In genomic region chr17:79011451-79012147, GRCh38 we compare ENCODE assay signal across 14 cellular contexts. TPM values are rescaled to one million over a fixed set of nuclear protein-coding genes. Genes with fewer than 3 reads are reported as not detected.
A peak's percentile ranks its signal among the peaks of the same experiment; 100 is the strongest.
DNase-seq lines count a peak whose midpoint lies in the region; ATAC-seq and TF ChIP-seq lines count a peak whose summit lies in the region.
"Had no signal": no experiment of that assay in that cellular context is flagged by ENCODE, and none has a peak within 500 bp of the region (broad histone marks: within the 10 kb centered on the region; RNA-seq: fewer than 3 reads in every experiment).

No MANE protein-coding gene starts in this region.

- H3K4me3 Mint-ChIP-seq in central memory CD8-positive, alpha-beta T cell, result peak overlapping the region; percentile 86
- no peak overlapping the region for H3K4me3 Mint-ChIP-seq in activated CD4-positive, alpha-beta T cell treated with anti-CD3 and anti-CD28 coated beads for 36 hours
- H3K4me3 Mint-ChIP-seq: dendritic cell treated with granulocyte-macrophage colony-stimulating factor and Interleukin-4, amounts not matched to agents 40 ng/mL and 50 ng/mL, for 4 days had no signal

- no peak for TF ChIP-seq RAD21 in IMR-90 (IDR thresholded peaks at IDR 0.05; ENCODE audit: low read length)
- no peak for TF ChIP-seq RAD21 in liver (IDR thresholded peaks at IDR 0.05)

- no TSS peak for BruUV-seq in IMR-90 (replicated peaks; lab: Mats Ljungman, UMichigan)

- WGBS in IMR-90 (ENCODE audit: extremely low coverage in 2 of 2, insufficient read length in 1 of 2), 2 experiments, result 63% methylated on average over 1 of the region's 5 CpGs; no CpG with 5 or more reads in 1 of the 2 experiments
- 73% methylated on average over 5 of the region's 5 CpGs for WGBS in liver

- peaks cover 22% of the 10 kb centered on the region for H3K36me3 Mint-ChIP-seq in central memory CD8-positive, alpha-beta T cell (ENCODE audit: insufficient read depth)
- H3K36me3 Mint-ChIP-seq in activated CD4-positive, alpha-beta T cell treated with anti-CD3 and anti-CD28 coated beads for 36 hours (ENCODE audit: low read depth), result peaks cover 9% of the 10 kb centered on the region

- H2AK9ac ChIP-seq in IMR-90 (replicated peaks; ENCODE audit: low read depth, low read length, poor library complexity), result peak overlapping the region; percentile 83

- peak overlapping the region; percentile 77 for H2BK5ac ChIP-seq in IMR-90 (ENCODE audit: low read depth, low read length, poor library complexity, severe bottlenecking)

- peak overlapping the region; percentile 9; the same call in 1 of the 2 replicates for H3K18ac ChIP-seq in IMR-90 (ENCODE audit: low read depth, low read length)

- H4K5ac ChIP-seq in IMR-90 (ENCODE audit: low read depth, low read length), result peak overlapping the region; percentile 26; the same call in 1 of the 2 replicates

- POLR2A ChIA-PET in AG04450 (lab: Yijun Ruan, JAX) (no interaction called here), IMR-90 (lab: Charles Lee; ENCODE audit: unreplicated experiment) (no interaction called here)
- POLR2A ChIA-PET in activated CD4-positive, alpha-beta T cell treated with anti-CD3 and anti-CD28 coated beads for 36 hours (lab: Charles Lee), result no interaction called here

- CTCF ChIA-PET in AG04450 (lab: Charles Lee), result interaction anchor here (2.1 kb wide), 1 partner anchor 10 kb away, joined by 5 read pairs; no protein-coding TSS in a partner anchor
- CTCF ChIA-PET in IMR-90 (lab: Yijun Ruan, JAX), result no interaction called here
- CTCF ChIA-PET in activated CD4-positive, alpha-beta T cell treated with anti-CD3 and anti-CD28 coated beads for 36 hours (lab: Charles Lee), result no interaction called here

- H3K27ac ChIP-seq in AG04450 (ENCODE audit: low read depth, low read length) (peak overlapping the region; percentile 34), IMR-90 (ENCODE audit: insufficient read depth, low read length) (no peak overlapping the region), liver (ENCODE audit: low read depth in 1 of 2, low read length in 2 of 2) (peak overlapping the region in 1 of 2 donors; percentile 55)
- H3K27ac ChIP-seq: sigmoid colon had no signal

- DNase-seq in AG04450 (ENCODE audit: low read depth, low spot score), result no peak
- peak; percentile 85 for DNase-seq in IMR-90
- DNase-seq in central memory CD8-positive, alpha-beta T cell (ENCODE audit: low spot score in 2 of 2), result no peak
- DNase-seq in stimulated activated CD4-positive, alpha-beta T cell treated with anti-CD3 and anti-CD28 coated beads, Interleukin-4, amount 100 ng/mL, for 4 hours, result no peak
- DNase-seq in activated CD4-positive, CD25-positive, alpha-beta regulatory T cell treated with anti-CD3 and anti-CD28 coated beads, Interleukin-2, amount 50 U/mL, for 72 hours, result no peak
- no peak for DNase-seq in activated CD4-positive, alpha-beta T cell treated with anti-CD3 and anti-CD28 coated beads for 36 hours
- DNase-seq in HK-2 (ENCODE audit: unreplicated experiment), result no peak
- DNase-seq: activated CD4-positive, alpha-beta memory T cell treated with anti-CD3 and anti-CD28 coated beads for 36 hours; BE2C; NCI-H2029 treated with DMSO at 0.1 percent for 48 hours had no signal

- H3K23ac ChIP-seq in IMR-90 (ENCODE audit: low read depth, low read length), result peak overlapping the region; percentile 56; the same call in 1 of the 2 replicates

- TF ChIP-seq POLR2A in IMR-90 (IDR thresholded peaks at IDR 0.05; ENCODE audit: low read depth, low read length), result no peak

- H4K20me1 ChIP-seq in IMR-90 (ENCODE audit: insufficient read depth, low read length), result peaks cover 24% of the 10 kb centered on the region

- no peak for ATAC-seq in IMR-90 (ENCODE audit: low read depth)
- ATAC-seq in central memory CD8-positive, alpha-beta T cell (replicated peaks; ENCODE audit: extremely low read depth, poor library complexity, severe bottlenecking), result no peak
- no peak for ATAC-seq in activated CD4-positive, alpha-beta T cell treated with anti-CD3 and anti-CD28 coated beads for 36 hours

- no peak overlapping the region for H3K4me3 ChIP-seq in AG04450 (ENCODE audit: low read depth, low read length)
- H3K4me3 ChIP-seq in IMR-90 (ENCODE audit: insufficient read depth, low read depth, low read length), result no peak overlapping the region
- H3K4me3 ChIP-seq in liver (ENCODE audit: low read depth in 1 of 3, low read length in 3 of 3), result no peak overlapping the region
- H3K4me3 ChIP-seq: sigmoid colon had no signal

- H3K36me3 ChIP-seq in IMR-90 (ENCODE audit: control insufficient read depth, insufficient read depth, low read length) (peaks cover 9% of the 10 kb centered on the region), liver (ENCODE audit: control insufficient read depth in 4 of 4, insufficient read depth in 3 of 4, low read depth in 1 of 4, low read length in 3 of 4) (no peaks in the 10 kb centered on the region)
- H3K36me3 ChIP-seq: BE2C, sigmoid colon had no signal

- peaks cover 16% of the 10 kb centered on the region for H3K4me1 ChIP-seq in IMR-90 (ENCODE audit: control insufficient read depth, insufficient read depth, low read length)
- H3K4me1 ChIP-seq in liver (ENCODE audit: control insufficient read depth in 4 of 4, insufficient read depth in 4 of 4, low read length in 3 of 4), result peaks cover 0 to 22% (median 10%) of the 10 kb centered on the region in 4 donors

- H3K9me1 ChIP-seq in IMR-90 (ENCODE audit: insufficient read depth, low read length), result peaks cover 20% of the 10 kb centered on the region

- H2BK15ac ChIP-seq in IMR-90 (ENCODE audit: low read depth, low read length), result peak overlapping the region; percentile 5; the same call in 1 of the 3 replicates

- peaks cover 3% of the 10 kb centered on the region for H3K27me3 Mint-ChIP-seq in central memory CD8-positive, alpha-beta T cell
- peaks cover 2% of the 10 kb centered on the region for H3K27me3 Mint-ChIP-seq in activated CD4-positive, alpha-beta T cell treated with anti-CD3 and anti-CD28 coated beads for 36 hours

- in situ Hi-C loops in IMR-90 (cut with MboI; ENCODE audit: low sequenced_read_pairs), result loop anchor here (10.0 kb wide), 1 partner anchor 383 kb away; no protein-coding TSS in a partner anchor

- no peaks in the 10 kb centered on the region for H3K9me3 Mint-ChIP-seq in central memory CD8-positive, alpha-beta T cell
- peaks cover 2% of the 10 kb centered on the region for H3K9me3 Mint-ChIP-seq in activated CD4-positive, alpha-beta T cell treated with anti-CD3 and anti-CD28 coated beads for 36 hours (ENCODE audit: low read depth)

- peak overlapping the region; percentile 82; the same call in 1 of the 2 replicates for H3K14ac ChIP-seq in IMR-90 (replicated peaks; ENCODE audit: low read depth, low read length)

- peak overlapping the region; percentile 81 for H2AFZ ChIP-seq in IMR-90 (replicated peaks; ENCODE audit: low read length, poor library complexity)

- H3K4ac ChIP-seq in IMR-90 (ENCODE audit: low read depth, low read length), result peak overlapping the region; percentile 79

- H4K91ac ChIP-seq in IMR-90 (ENCODE audit: insufficient read depth, low read depth, low read length), result peak overlapping the region; percentile 21; the same call in 1 of the 2 replicates

- H3K4me1 Mint-ChIP-seq in central memory CD8-positive, alpha-beta T cell, result peaks cover 32% of the 10 kb centered on the region
- peaks cover 25% of the 10 kb centered on the region for H3K4me1 Mint-ChIP-seq in activated CD4-positive, alpha-beta T cell treated with anti-CD3 and anti-CD28 coated beads for 36 hours

- peak overlapping the region; percentile 77; the same call in 1 of the 2 replicates for H2BK20ac ChIP-seq in IMR-90 (ENCODE audit: low read depth, low read length)

- peak overlapping the region; percentile 41 for H3K27ac Mint-ChIP-seq in central memory CD8-positive, alpha-beta T cell (ENCODE audit: low read depth)
- H3K27ac Mint-ChIP-seq in activated CD4-positive, alpha-beta T cell treated with anti-CD3 and anti-CD28 coated beads for 36 hours, result no peak overlapping the region
- H3K27ac Mint-ChIP-seq: activated CD4-positive, alpha-beta memory T cell treated with anti-CD3 and anti-CD28 coated beads for 36 hours; dendritic cell treated with granulocyte-macrophage colony-stimulating factor and Interleukin-4, amounts not matched to agents 40 ng/mL and 50 ng/mL, for 4 days had no signal

- H3K79me1 ChIP-seq in IMR-90 (ENCODE audit: low read depth in 1 of 2, low read length in 2 of 2), result peaks cover 9 to 35% of the 10 kb centered on the region in 2 experiments; a peak in 3 of 4 replicates

- peak overlapping the region; percentile 15 to 92; a peak in 2 of 4 replicates for H4K8ac ChIP-seq in IMR-90 (ENCODE audit: low read depth in 2 of 2, low read length in 2 of 2)

- dilution Hi-C loops in IMR-90 (cut with HindIII; ENCODE audit: low sequenced_read_pairs, unreplicated experiment), result no loop called here

- intact Hi-C loops in IMR-90 (cut with micrococcal nuclease), result no loop called here
- intact Hi-C loops in activated CD4-positive, alpha-beta T cell treated with anti-CD3 and anti-CD28 coated beads for 36 hours (cut with DNase I, micrococcal nuclease), result no loop called here

- TF ChIP-seq CTCF in AG04450 (IDR thresholded peaks at IDR 0.05; ENCODE audit: low read depth, low read length), result no peak
- no peak for TF ChIP-seq CTCF in IMR-90 (conservative IDR thresholded peaks at IDR 0.05; ENCODE audit: low read depth, low read length)
- TF ChIP-seq CTCF in liver (IDR thresholded peaks at IDR 0.05; ENCODE audit: low read depth, low read length, missing input control), result no peak

- H3K56ac ChIP-seq in IMR-90 (ENCODE audit: extremely low read depth, insufficient read depth, low read length), result no peak overlapping the region

- H3K4me2 ChIP-seq in IMR-90 (ENCODE audit: low read depth, low read length), result no peak overlapping the region

- 0 out of 2 replicates have a peak overlapping the region, but pooled peaks have one; percentile 13 for H2AK5ac ChIP-seq in IMR-90 (ENCODE audit: low read depth, low read length)

- H2BK120ac ChIP-seq in IMR-90 (ENCODE audit: low read depth, low read length), result peak overlapping the region; percentile 86; the same call in 1 of the 2 replicates

- H3K9me3 ChIP-seq in AG04450 (ENCODE audit: control insufficient read depth, insufficient read depth, low read length) (peaks cover 5% of the 10 kb centered on the region), IMR-90 (ENCODE audit: control insufficient read depth, insufficient read depth, low read length) (no peaks in the 10 kb centered on the region), liver (ENCODE audit: control insufficient read depth in 4 of 4, low read length in 3 of 4) (no peaks in the 10 kb centered on the region)
- H3K9me3 ChIP-seq: sigmoid colon had no signal

- H3K27me3 ChIP-seq in AG04450 (ENCODE audit: control insufficient read depth, insufficient read depth, low read length) (no peaks in the 10 kb centered on the region), IMR-90 (ENCODE audit: control insufficient read depth, insufficient read depth, low read length) (no peaks in the 10 kb centered on the region), liver (ENCODE audit: control insufficient read depth in 4 of 4, insufficient read depth in 4 of 4, low read length in 3 of 4) (no peaks in the 10 kb centered on the region)
- H3K27me3 ChIP-seq: BE2C had no signal

- H3K9ac ChIP-seq in IMR-90 (ENCODE audit: low read depth, low read length) (no peak overlapping the region), liver (ENCODE audit: low read depth in 1 of 2, low read length in 2 of 2) (no peak overlapping the region)

RNA-seq across cellular contexts. Expression of gene CANT1, which starts 2.0 kb away (rescaled TPM):
- polyA plus RNA-seq in AG04450 (2011; rRNA removed), result 61.6 and 65.5 TPM in 2 replicates
- 50.0 and 51.1 TPM in 2 replicates for polyA minus RNA-seq in AG04450 (2011; rRNA and poly(A)+ RNA removed)
- 50.0 and 51.8 TPM in 2 replicates for total RNA-seq in IMR-90 (2012; rRNA removed)
- 73.4 and 90.7 TPM in 2 replicates for polyA plus RNA-seq in IMR-90 (2012; rRNA removed)
- polyA plus RNA-seq in IMR-90 (2012; cell fraction: cytosol; rRNA removed), result 61.1 and 63.0 TPM in 2 replicates
- 33.7 and 43.7 TPM in 2 replicates for polyA plus RNA-seq in IMR-90 (2012; cell fraction: nucleus; rRNA removed; ENCODE audit: low replicate concordance)
- 10 to 100 TPM; 14.0 to 18.9 TPM for total RNA-seq in liver
- 10 to 100 TPM in 1 of 2 donors, 1 to 10 TPM in 1; 6.2 to 20.0 TPM for polyA plus RNA-seq in liver
- total RNA-seq in activated CD4-positive, alpha-beta T cell treated with anti-CD3 and anti-CD28 coated beads for 36 hours, result 10 to 100 TPM; 44.0 to 52.9 TPM

RNA-seq across cellular contexts. Expression of gene C1QTNF1, which starts 12.4 kb away (rescaled TPM):
- polyA plus RNA-seq in AG04450 (2011; rRNA removed), result 15.4 and 23.4 TPM in 2 replicates
- polyA minus RNA-seq in AG04450 (2011; rRNA and poly(A)+ RNA removed), result 11.5 and 22.3 TPM in 2 replicates
- total RNA-seq in IMR-90 (2012; rRNA removed), result 1.7 and 3.4 TPM in 2 replicates
- polyA plus RNA-seq in IMR-90 (2012; rRNA removed), result 8.4 and 9.0 TPM in 2 replicates
- polyA plus RNA-seq in IMR-90 (2012; cell fraction: cytosol; rRNA removed), result 5.2 and 16.8 TPM in 2 replicates
- 7.4 and 9.5 TPM in 2 replicates for polyA plus RNA-seq in IMR-90 (2012; cell fraction: nucleus; rRNA removed; ENCODE audit: low replicate concordance)
- total RNA-seq in liver, result 10 to 100 TPM in 1 of 2 donors, under 1 TPM in 1; 0.56 to 54.6 TPM
- polyA plus RNA-seq in liver, result 10 to 100 TPM in 1 of 2 donors, 1 to 10 TPM in 1; 8.3 to 23.9 TPM
- total RNA-seq in activated CD4-positive, alpha-beta T cell treated with anti-CD3 and anti-CD28 coated beads for 36 hours, result under 1 TPM in 1 of 2 experiments, not detected in 1; 0.14 TPM
- total RNA-seq: T-helper 1 cell treated with Interleukin-12 subunit alpha and Interleukin-12 subunit beta and Interleukin-4 antibody, amounts not matched to agents 30 ng/mL and 1 ng/mL, for 36 hours had no signal

RNA-seq across cellular contexts. Expression of gene LGALS3BP, which starts 31.9 kb away (rescaled TPM):
- polyA plus RNA-seq in AG04450 (2011; rRNA removed) (126 and 171 TPM in 2 replicates), IMR-90 (2012; rRNA removed) (249 and 273 TPM in 2 replicates), liver (100 to 1,000 TPM in 1 of 2 donors, 10 to 100 TPM in 1; 89.1 to 224 TPM)
- polyA minus RNA-seq in AG04450 (2011; rRNA and poly(A)+ RNA removed), result 53.5 and 76.3 TPM in 2 replicates
- total RNA-seq in IMR-90 (2012; rRNA removed) (33.7 and 34.7 TPM in 2 replicates), liver (10 to 100 TPM; 66.0 to 69.3 TPM)
- 146 and 259 TPM in 2 replicates for polyA plus RNA-seq in IMR-90 (2012; cell fraction: cytosol; rRNA removed)
- polyA plus RNA-seq in IMR-90 (2012; cell fraction: nucleus; rRNA removed; ENCODE audit: low replicate concordance), result 165 and 308 TPM in 2 replicates
- 10 to 100 TPM; 64.4 to 71.2 TPM for total RNA-seq in activated CD4-positive, alpha-beta T cell treated with anti-CD3 and anti-CD28 coated beads for 36 hours
